ENCODE assay signal across 17 cellular contexts in the genomic region with DNA sequence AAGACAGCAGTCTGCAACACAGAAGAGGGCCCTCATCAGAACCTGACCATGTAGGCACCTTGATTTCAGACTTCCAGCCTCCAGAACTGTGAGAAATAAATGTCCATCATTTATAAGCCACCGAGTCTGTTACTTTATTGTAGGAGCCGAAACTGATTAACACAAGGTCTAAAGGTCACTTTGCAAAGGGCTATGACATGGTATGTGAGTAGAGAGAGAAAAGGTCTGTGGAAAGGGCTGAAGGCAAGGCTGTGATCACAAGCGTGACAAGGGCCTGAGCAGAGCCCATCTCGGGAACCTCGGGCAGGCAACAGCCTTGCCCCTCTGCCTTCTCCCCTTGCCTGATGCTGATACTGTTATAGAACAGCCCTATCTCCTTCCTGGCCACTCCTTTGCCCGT.
"Had no signal": no experiment of that assay in that cellular context is flagged by ENCODE, and none has a peak within 500 bp of the region (broad histone marks: within the 10 kb centered on the region; RNA-seq: fewer than 3 reads in every experiment).

No MANE protein-coding gene starts in this region.

- H3K4me3 ChIP-seq: esophagus squamous epithelium, lung, transverse colon had no signal

- H3K4me1 ChIP-seq: parathyroid adenoma had no signal

- H3K36me3 ChIP-seq: esophagus squamous epithelium, neutrophil, transverse colon had no signal

- H3K79me2 ChIP-seq: parathyroid adenoma had no signal

- H3K9me3 ChIP-seq: esophagus squamous epithelium, neutrophil, transverse colon had no signal

- H3K27ac ChIP-seq: esophagus squamous epithelium, neutrophil, parathyroid adenoma, transverse colon had no signal

- H3K27me3 ChIP-seq: esophagus squamous epithelium, transverse colon had no signal

- DNase-seq: activated CD4-positive, alpha-beta T cell treated with anti-CD3 and anti-CD28 coated beads, Interleukin-2, amount 50 U/mL, for 1 hour; activated naive CD8-positive, alpha-beta T cell treated with anti-CD3 and anti-CD28 coated beads for 36 hours; amygdala; cortex of kidney; effector CD8-positive, alpha-beta T cell; esophagus squamous epithelium; kidney glomerular epithelial cell; midbrain; retina; stimulated activated CD4-positive, alpha-beta T cell treated with anti-CD3 and anti-CD28 coated beads, Interleukin-4, amount 100 ng/mL, for 4 hours; stimulated activated CD8-positive, alpha-beta memory T cell treated with anti-CD3 and anti-CD28 coated beads, Interleukin-4, amount 100 ng/mL, for 48 hours; stimulated activated naive CD4-positive, alpha-beta T cell treated with Interleukin-2 at 50 U/mL for 16 hours; substantia nigra; transverse colon had no signal

- H3K9ac ChIP-seq: parathyroid adenoma had no signal

- H2AFZ ChIP-seq: parathyroid adenoma had no signal
